ENCODE assay signal across 16 cellular contexts in the genomic region with DNA sequence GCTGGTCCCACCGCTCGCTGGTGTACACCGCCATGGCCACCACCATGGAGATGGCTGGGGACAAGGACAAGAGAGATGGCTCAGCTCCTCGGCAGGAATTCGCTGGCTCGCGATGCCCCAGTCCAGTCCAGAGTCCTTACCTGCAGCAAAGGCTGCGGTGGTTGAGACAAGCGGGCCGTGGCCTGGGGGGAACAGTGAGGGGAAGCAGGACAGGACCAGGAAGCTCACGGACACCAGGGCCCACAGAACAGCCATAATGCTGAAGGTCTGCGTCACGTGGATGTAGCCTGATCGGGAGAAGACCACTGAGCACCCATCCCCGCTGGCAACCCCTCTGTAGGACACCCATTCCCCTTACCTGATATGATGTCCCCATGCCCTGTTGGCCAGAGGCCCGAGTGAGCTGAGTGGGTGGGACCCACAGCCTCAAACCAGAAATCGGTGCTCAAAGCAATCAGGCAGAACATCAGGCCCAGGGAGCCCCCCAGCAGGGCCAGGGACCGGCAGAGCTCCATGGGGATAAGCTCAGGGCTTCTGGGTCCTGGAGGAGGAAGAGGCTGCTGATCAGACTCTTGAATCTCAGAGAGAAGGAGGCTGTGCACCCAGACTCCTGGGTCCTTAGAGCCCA. TPM values are rescaled to one million over a fixed set of nuclear protein-coding genes. Genes with fewer than 3 reads are reported as not detected.
DNase-seq lines count a peak whose midpoint lies in the region; ATAC-seq and TF ChIP-seq lines count a peak whose summit lies in the region.
"Had no signal": no experiment of that assay in that cellular context is flagged by ENCODE, and none has a peak within 500 bp of the region (broad histone marks: within the 10 kb centered on the region; RNA-seq: fewer than 3 reads in every experiment).

No MANE protein-coding gene starts in this region.

- H3K27ac Mint-ChIP-seq in effector memory CD8-positive, alpha-beta T cell = peak overlapping the region; percentile 78 to 95
- peak overlapping the region; percentile 96 for H3K27ac Mint-ChIP-seq in stimulated activated effector memory CD8-positive, alpha-beta T cell treated with anti-CD3 and anti-CD28 coated beads, Interleukin-12 subunit alpha, Interleukin-12 subunit beta, amount 100 ng/mL, for 72 hours

- H3K9me3 ChIP-seq in Peyer's patch = no peaks in the 10 kb centered on the region

- TF ChIP-seq CTCF in Peyer's patch (IDR thresholded peaks at IDR 0.05) = no peak

- no peaks in the 10 kb centered on the region for H3K27me3 ChIP-seq in Peyer's patch

- peaks cover 54% of the 10 kb centered on the region for H3K36me3 Mint-ChIP-seq in effector memory CD8-positive, alpha-beta T cell (ENCODE audit: insufficient read depth)
- peaks cover 78% of the 10 kb centered on the region for H3K36me3 Mint-ChIP-seq in stimulated activated effector memory CD8-positive, alpha-beta T cell treated with anti-CD3 and anti-CD28 coated beads, Interleukin-12 subunit alpha, Interleukin-12 subunit beta, amount 100 ng/mL, for 72 hours

- H3K27ac ChIP-seq in Peyer's patch = peak overlapping the region; percentile 60 to 67 (median 64)

- peak overlapping the region; percentile 89 to 97 for H3K4me3 Mint-ChIP-seq in effector memory CD8-positive, alpha-beta T cell
- H3K4me3 Mint-ChIP-seq in stimulated activated effector memory CD8-positive, alpha-beta T cell treated with anti-CD3 and anti-CD28 coated beads, Interleukin-12 subunit alpha, Interleukin-12 subunit beta, amount 100 ng/mL, for 72 hours = peak overlapping the region; percentile 92

- no peak for ATAC-seq in effector memory CD8-positive, alpha-beta T cell (replicated peaks)
- ATAC-seq in stimulated activated effector memory CD8-positive, alpha-beta T cell treated with anti-CD3 and anti-CD28 coated beads, Interleukin-12 subunit alpha, Interleukin-12 subunit beta, amount 100 ng/mL, for 72 hours = no peak

- H3K9me3 Mint-ChIP-seq in effector memory CD8-positive, alpha-beta T cell = peaks cover 0 to 4% of the 10 kb centered on the region in 2 donors
- no peaks in the 10 kb centered on the region for H3K9me3 Mint-ChIP-seq in stimulated activated effector memory CD8-positive, alpha-beta T cell treated with anti-CD3 and anti-CD28 coated beads, Interleukin-12 subunit alpha, Interleukin-12 subunit beta, amount 100 ng/mL, for 72 hours

- TF ChIP-seq POLR2A in Peyer's patch (IDR thresholded peaks at IDR 0.05) = no peak

- H3K4me1 ChIP-seq in Peyer's patch = peaks cover 0 to 8% (median 4%) of the 10 kb centered on the region in 4 donors

- peak; percentile 70 for DNase-seq in activated CD8-positive, alpha-beta memory T cell treated with anti-CD3 and anti-CD28 coated beads for 24 hours
- no peak for DNase-seq in activated CD8-positive, alpha-beta memory T cell treated with anti-CD3 and anti-CD28 coated beads, Interleukin-2, amount 50 U/mL, for 48 hours
- DNase-seq in Peyer's patch (no peak), NCI-H345 treated with DMSO at 0.1 percent for 48 hours (lab: John Stamatoyannopoulos, UW; ENCODE audit: unreplicated experiment) (no peak), cerebellum (ENCODE audit: low spot score) (no peak), DMS 273 (lab: John Stamatoyannopoulos, UW; ENCODE audit: unreplicated experiment) (no peak)
- DNase-seq in effector memory CD8-positive, alpha-beta T cell = no peak
- peak in 1 of 2 donors; percentile 73 for DNase-seq in stimulated activated effector memory CD8-positive, alpha-beta T cell treated with anti-CD3 and anti-CD28 coated beads, Interleukin-12 subunit alpha, Interleukin-12 subunit beta, amount 100 ng/mL, for 72 hours (ENCODE audit: low spot score in 2 of 2)
- DNase-seq: cortex of kidney, DMS53, NCI-H1417, NCI-H446 treated with DMSO at 0.1 percent for 48 hours, nucleus accumbens, trophoblast cell had no signal

- peak overlapping the region in 2 of 4 donors; percentile 7 for H3K4me3 ChIP-seq in Peyer's patch
- H3K4me3 ChIP-seq: lung had no signal

- H3K27me3 Mint-ChIP-seq in effector memory CD8-positive, alpha-beta T cell = no peaks in the 10 kb centered on the region

- H3K36me3 ChIP-seq in Peyer's patch = no peaks in the 10 kb centered on the region

- H3K4me1 Mint-ChIP-seq in effector memory CD8-positive, alpha-beta T cell (ENCODE audit: low read depth in 2 of 2) = peaks cover 60 to 85% of the 10 kb centered on the region in 2 donors
- peaks cover 66% of the 10 kb centered on the region for H3K4me1 Mint-ChIP-seq in stimulated activated effector memory CD8-positive, alpha-beta T cell treated with anti-CD3 and anti-CD28 coated beads, Interleukin-12 subunit alpha, Interleukin-12 subunit beta, amount 100 ng/mL, for 72 hours

RNA-seq across cellular contexts. Expression of a gene that starts 0.3 kb away (rescaled TPM):
- total RNA-seq in Peyer's patch (1 to 10 TPM in 2 of 4 donors, not detected in 2; 1.2 to 1.8 TPM), cerebellum (0.45 TPM)
- total RNA-seq: skeletal muscle tissue had no signal

RNA-seq across cellular contexts. Expression of a gene that starts 3.3 kb away (rescaled TPM):
- total RNA-seq in Peyer's patch = not detected
- not detected for total RNA-seq in cerebellum
- total RNA-seq: skeletal muscle tissue had no signal

RNA-seq across cellular contexts. Expression of a gene that starts 5.9 kb away (rescaled TPM):
- total RNA-seq in Peyer's patch = 100 to 1,000 TPM; 125 to 305 (median 154) TPM
- 48.5 TPM for total RNA-seq in cerebellum

RNA-seq across cellular contexts. Expression of a gene that starts 15.6 kb away (rescaled TPM):
- not detected for total RNA-seq in Peyer's patch
- total RNA-seq in cerebellum = not detected
- total RNA-seq: lung, skeletal muscle tissue had no signal

RNA-seq across cellular contexts. Expression of a gene that starts 18.3 kb away (rescaled TPM):
- total RNA-seq in Peyer's patch (not detected), cerebellum (not detected)
- total RNA-seq: skeletal muscle tissue had no signal
